14 cellular contexts compared by ENCODE assay signal in genomic region chr9:114413909-114414308, GRCh38. TPM values are rescaled to one million over a fixed set of nuclear protein-coding genes. Genes with fewer than 3 reads are reported as not detected.
DNase-seq lines count a peak whose midpoint lies in the region; ATAC-seq and TF ChIP-seq lines count a peak whose summit lies in the region.
"Had no signal": no experiment of that assay in that cellular context is flagged by ENCODE, and none has a peak within 500 bp of the region (broad histone marks: within the 10 kb centered on the region; RNA-seq: fewer than 3 reads in every experiment).

No MANE protein-coding gene starts in this region.

- H3K23ac ChIP-seq in mesendoderm (ENCODE audit: low read length): peak overlapping the region; percentile 82

- H3K9ac ChIP-seq in mesendoderm (ENCODE audit: low read length): no peak overlapping the region

- DNase-seq in AG08395 (ENCODE audit: low spot score) (peak; percentile 65), brain microvascular endothelial cell (peak; percentile 76), mesendoderm (no peak), SHP77 (lab: John Stamatoyannopoulos, UW) (no peak), DMS53 treated with DMSO at 0.1 percent for 48 hours (lab: John Stamatoyannopoulos, UW; ENCODE audit: unreplicated experiment) (no peak), HAP-1 (ENCODE audit: low spot score in 2 of 2) (no peak)
- DNase-seq: activated B cell treated with CpG ODN at 0.5 μM for 24 hours; activated T-cell treated with anti-CD3 and anti-CD28 coated beads, Interleukin-2, amount 50 U/mL, for 4 hours; central memory CD4-positive, alpha-beta T cell; erythroblast; mucosa of descending colon; NCI-H2081 had no signal

- H3K27me3 ChIP-seq in brain microvascular endothelial cell (replicated peaks): no peaks in the 10 kb centered on the region
- no peaks in the 10 kb centered on the region for H3K27me3 ChIP-seq in mesendoderm (ENCODE audit: insufficient read depth, low read length, poor library complexity)
- H3K27me3 ChIP-seq in HAP-1 (ENCODE audit: low read depth): no peaks in the 10 kb centered on the region

- H3K4me2 ChIP-seq in mesendoderm (ENCODE audit: low read length): no peak overlapping the region

- H3K36me3 ChIP-seq in brain microvascular endothelial cell (replicated peaks) (no peaks in the 10 kb centered on the region), mesendoderm (ENCODE audit: control insufficient read depth, insufficient read depth, low read length) (no peaks in the 10 kb centered on the region), HAP-1 (replicated peaks) (no peaks in the 10 kb centered on the region)

- H3K27ac ChIP-seq in brain microvascular endothelial cell: no peak overlapping the region
- H3K27ac ChIP-seq in mesendoderm (ENCODE audit: low read depth, low read length): no peak overlapping the region

- H3K4me1 ChIP-seq in mesendoderm (ENCODE audit: control insufficient read depth, low read depth, low read length) (peaks cover 2% of the 10 kb centered on the region), HAP-1 (peaks cover 5% of the 10 kb centered on the region)

- no peak overlapping the region for H2AK5ac ChIP-seq in mesendoderm (ENCODE audit: low read length)

- no peak overlapping the region for H4K5ac ChIP-seq in mesendoderm (ENCODE audit: low read length)

- H2BK15ac ChIP-seq in mesendoderm (replicated peaks; ENCODE audit: low read depth): no peak overlapping the region

- H2BK5ac ChIP-seq in mesendoderm (ENCODE audit: low read length): no peak overlapping the region

- H3K9me3 ChIP-seq in HAP-1: no peaks in the 10 kb centered on the region
- H3K9me3 ChIP-seq: mucosa of descending colon had no signal

- H3K79me1 ChIP-seq in mesendoderm (ENCODE audit: low read length): no peaks in the 10 kb centered on the region

- no peak for TF ChIP-seq CTCF in brain microvascular endothelial cell (IDR thresholded peaks at IDR 0.05; ENCODE audit: low read depth, low read length, missing control alignments)

- in situ Hi-C loops in brain microvascular endothelial cell (cut with HindIII; ENCODE audit: low pct_ligation_motif_present, low sequenced_read_pairs) (no loop called here), HAP-1 (cut with MboI; ENCODE audit: low sequenced_read_pairs) (no loop called here)

- H3K4me3 ChIP-seq in brain microvascular endothelial cell (ENCODE audit: low read depth, low read length): no peak overlapping the region
- H3K4me3 ChIP-seq in mesendoderm (ENCODE audit: low read length): no peak overlapping the region
- no peak overlapping the region for H3K4me3 ChIP-seq in HAP-1
- H3K4me3 ChIP-seq: mucosa of descending colon had no signal

- no peak overlapping the region for H4K8ac ChIP-seq in mesendoderm (ENCODE audit: low read depth, low read length)

- H3K18ac ChIP-seq in mesendoderm (ENCODE audit: low read length): no peak overlapping the region

- no peaks in the 10 kb centered on the region for H3K79me2 ChIP-seq in mesendoderm (ENCODE audit: control insufficient read depth, insufficient read depth, low read length)

- ATAC-seq in HG03066 (IDR thresholded peaks at IDR 0.05; ENCODE audit: low read depth, unreplicated experiment): peak; percentile 44
- no peak for ATAC-seq in activated CD4-positive, CD25-positive, alpha-beta regulatory T cell treated with anti-CD3 and anti-CD28 coated beads, Interleukin-2, amount 50 U/mL, for 24 hours
- ATAC-seq: activated T-cell treated with anti-CD3 and anti-CD28 coated beads, Interleukin-2, amount 50 U/mL, for 4 hours; mucosa of descending colon had no signal

- H3K56ac ChIP-seq in mesendoderm (ENCODE audit: low read length): no peak overlapping the region

- no peak overlapping the region for H2BK120ac ChIP-seq in mesendoderm (ENCODE audit: low read depth, low read length)

- H3K4ac ChIP-seq in mesendoderm (ENCODE audit: low read depth, low read length): no peak overlapping the region

- no CpG with 5 or more reads among the region's 5 CpGs for WGBS in mesendoderm (ENCODE audit: extremely low coverage, insufficient coverage, low lambda C conversion rate)

RNA-seq across cellular contexts. Expression of gene AKNA, which starts 26.1 kb away (rescaled TPM):
- 9.6 TPM for polyA plus RNA-seq in mesendoderm (2013, experiment 1 of 2)
- 10.0 TPM for polyA plus RNA-seq in mesendoderm (2013, experiment 2 of 2)

Comparison
In these comparisons a context has a peak if more than half of its experiments do, and no peak if none do; other contexts are left out.
1. DNase-seq: peak in AG08395 (single experiment) and brain microvascular endothelial cell (single experiment); none in mesendoderm (single experiment), SHP77 (0 of 2), DMS53 treated with DMSO at 0.1 percent for 48 hours (single experiment) and HAP-1 (0 of 2).